Comparison of ENCODE assay signal across 14 cellular contexts in the genomic region with DNA sequence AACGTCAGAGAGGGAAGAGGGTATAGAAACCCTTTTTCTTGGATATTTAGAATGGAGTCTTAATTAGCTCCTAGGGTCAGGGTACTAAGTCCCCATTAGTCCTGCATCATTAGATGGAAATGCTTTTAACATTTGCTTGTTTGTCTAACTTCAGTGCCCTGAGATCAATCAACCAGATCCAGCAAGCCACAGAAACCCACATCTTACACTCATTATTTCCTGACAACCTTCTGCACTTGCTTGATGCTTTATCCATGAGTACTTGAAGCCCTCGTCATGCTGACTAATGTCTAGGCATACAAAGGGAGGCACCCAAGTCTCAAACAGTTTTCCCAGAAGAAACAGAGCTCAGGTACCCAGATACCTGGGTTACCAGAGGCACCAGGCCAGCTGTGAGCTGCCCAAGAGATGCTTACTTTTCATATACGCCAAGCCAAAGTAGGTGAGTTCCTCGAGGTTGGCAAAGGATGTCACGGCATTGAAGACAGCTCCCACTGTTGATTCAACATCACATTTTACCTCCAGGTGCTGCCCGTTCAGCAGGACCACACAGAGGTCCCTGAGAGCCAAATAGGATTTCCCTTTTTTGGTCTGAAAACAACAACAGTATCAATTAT. TPM values are rescaled to one million over a fixed set of nuclear protein-coding genes. Genes with fewer than 3 reads are reported as not detected.
DNase-seq lines count a peak whose midpoint lies in the region; ATAC-seq and TF ChIP-seq lines count a peak whose summit lies in the region.
"Had no signal": no experiment of that assay in that cellular context is flagged by ENCODE, and none has a peak within 500 bp of the region (broad histone marks: within the 10 kb centered on the region; RNA-seq: fewer than 3 reads in every experiment).

No MANE protein-coding gene starts in this region.

- peak; percentile 35 for DNase-seq in epithelial cell of esophagus (ENCODE audit: low read depth)
- DNase-seq in stimulated activated CD4-positive, alpha-beta T cell treated with anti-CD3 and anti-CD28 coated beads, Interleukin-1b, Interleukin-23, amount 100 ng/mL, for 48 hours: no peak
- no peak for DNase-seq in NCI-H2029 treated with DMSO at 0.1 percent for 48 hours (lab: John Stamatoyannopoulos, UW)
- DNase-seq in omental fat pad (ENCODE audit: low spot score): no peak
- no peak for DNase-seq in pons (ENCODE audit: low spot score)
- DNase-seq: activated T-cell treated with anti-CD3 and anti-CD28 coated beads, Interleukin-2, amount 50 U/mL, for 72 hours; CD8-positive, alpha-beta T cell had no signal

- ATAC-seq in GM18517 (IDR thresholded peaks at IDR 0.05; ENCODE audit: unreplicated experiment) (peak; percentile 57), GM21526 (IDR thresholded peaks at IDR 0.05; ENCODE audit: low FRiP score, unreplicated experiment) (peak; percentile 55), HG03139 (IDR thresholded peaks at IDR 0.05; ENCODE audit: unreplicated experiment) (peak; percentile 74), omental fat pad (ENCODE audit: low FRiP score) (no peak)
- ATAC-seq: activated T-cell treated with anti-CD3 and anti-CD28 coated beads, Interleukin-2, amount 50 U/mL, for 72 hours; CD8-positive, alpha-beta T cell; HCT116 had no signal

- H3K4me3 ChIP-seq in epithelial cell of esophagus (ENCODE audit: low read length): no peak overlapping the region
- H3K4me3 ChIP-seq: SJSA1 had no signal

- TF ChIP-seq CTCF in epithelial cell of esophagus (IDR thresholded peaks at IDR 0.05; ENCODE audit: insufficient read depth, low read depth, low read length, missing control alignments) (no peak), omental fat pad (IDR thresholded peaks at IDR 0.05) (no peak)

RNA-seq across cellular contexts. Expression of gene FRMPD2, which starts 42.7 kb away (rescaled TPM):
- not detected for total RNA-seq in omental fat pad
- total RNA-seq: activated T-cell treated with anti-CD3 and anti-CD28 coated beads, Interleukin-2, amount 50 U/mL, for 72 hours; CD8-positive, alpha-beta T cell; mononuclear cell; NCI-H460 had no signal
